8 cellular contexts compared by ENCODE assay signal in the genomic region with DNA sequence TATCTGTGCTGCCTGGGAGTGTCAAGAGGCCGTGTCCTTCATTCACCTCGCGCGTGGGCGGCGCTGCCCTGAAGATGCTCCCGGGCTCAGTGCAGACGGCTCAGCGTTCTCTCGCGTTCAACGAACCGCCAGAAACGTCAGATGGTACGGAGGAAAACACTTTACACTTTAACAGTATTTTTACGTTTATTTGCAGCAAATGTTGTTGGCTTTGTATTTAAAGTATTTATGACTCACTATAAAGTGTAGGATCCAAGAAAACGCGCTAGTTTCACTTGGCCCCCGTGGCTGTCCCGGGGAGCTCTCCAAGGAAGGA. TPM values are rescaled to one million over a fixed set of nuclear protein-coding genes. Genes with fewer than 3 reads are reported as not detected.
DNase-seq lines count a peak whose midpoint lies in the region; ATAC-seq lines count a peak whose summit lies in the region.

No MANE protein-coding gene starts in this region.

- DNase-seq in GM03348 (ENCODE audit: low spot score), result peak; percentile 66
- DNase-seq in T-cell, result peak; percentile 29 to 79 (median 66)
- peak; percentile 33 for DNase-seq in iPS-NIHi11 (ENCODE audit: low spot score)
- DNase-seq in stimulated activated CD4-positive, alpha-beta T cell treated with anti-CD3 and anti-CD28 coated beads, Interleukin-1b, Interleukin-23, amount 100 ng/mL, for 1 hour (ENCODE audit: low read depth in 2 of 2), result peak; percentile 13 to 26
- DNase-seq in globus pallidus (ENCODE audit: low spot score), result no peak
- DNase-seq in COR-L47 (lab: John Stamatoyannopoulos, UW), result no peak

- H3K4me1 Mint-ChIP-seq in T-cell, result peaks cover 22 to 30% (median 28%) of the 10 kb centered on the region in 3 donors

- POLR2A ChIA-PET in T-cell (lab: Charles Lee), result interaction anchor here in 1 of 2 donors (0.6 to 3.7 kb wide), 2 partner anchors 13 to 383 kb away, joined by 3 to 18 read pairs; no protein-coding TSS in a partner anchor

- ATAC-seq in HG03439 (IDR thresholded peaks at IDR 0.05; ENCODE audit: unreplicated experiment) (peak; percentile 31), T-cell (replicated peaks in 1 of 4) (peak; percentile 29 to 47 (median 32))

- CTCF ChIA-PET in T-cell (lab: Charles Lee), result interaction anchor here (0.6 to 2.2 kb wide), 2 partner anchors 9 to 134 kb away, joined by 3 to 8 read pairs; no protein-coding TSS in a partner anchor

- no peak overlapping the region for H3K27ac Mint-ChIP-seq in T-cell

- H3K27ac ChIP-seq in adipose tissue (ENCODE audit: low read depth, low read length), result peak overlapping the region; percentile 66

- no peak overlapping the region for H3K4me3 Mint-ChIP-seq in T-cell

- WGBS in adipose tissue, 3 donors, result 0 to 1% (median 0%) methylated on average over 20 of the region's 20 CpGs

- peaks cover 0 to 10% (median 7%) of the 10 kb centered on the region in 3 donors for H3K9me3 Mint-ChIP-seq in T-cell

- peaks cover 39% of the 10 kb centered on the region for H3K36me3 Mint-ChIP-seq in T-cell

- H3K27me3 Mint-ChIP-seq in T-cell, result no peaks in the 10 kb centered on the region

RNA-seq across cellular contexts. Expression of a gene that starts 0.5 kb away (rescaled TPM):
- 10 to 100 TPM; 46.8 to 58.3 (median 50.5) TPM for total RNA-seq in T-cell
- polyA plus RNA-seq in adipose tissue, result 1 to 10 TPM; 6.7 to 8.4 (median 8.0) TPM

Comparison
In these comparisons a context has a peak if more than half of its experiments do, and no peak if none do; other contexts are left out.
1. DNase-seq: peak in GM03348 (single experiment), T-cell (34 of 34), iPS-NIHi11 (single experiment) and stimulated activated CD4-positive, alpha-beta T cell treated with anti-CD3 and anti-CD28 coated beads, Interleukin-1b, Interleukin-23, amount 100 ng/mL, for 1 hour (2 of 2); none in globus pallidus (single experiment) and COR-L47 (single experiment).